18 cellular contexts compared by ENCODE assay signal in the genomic region with DNA sequence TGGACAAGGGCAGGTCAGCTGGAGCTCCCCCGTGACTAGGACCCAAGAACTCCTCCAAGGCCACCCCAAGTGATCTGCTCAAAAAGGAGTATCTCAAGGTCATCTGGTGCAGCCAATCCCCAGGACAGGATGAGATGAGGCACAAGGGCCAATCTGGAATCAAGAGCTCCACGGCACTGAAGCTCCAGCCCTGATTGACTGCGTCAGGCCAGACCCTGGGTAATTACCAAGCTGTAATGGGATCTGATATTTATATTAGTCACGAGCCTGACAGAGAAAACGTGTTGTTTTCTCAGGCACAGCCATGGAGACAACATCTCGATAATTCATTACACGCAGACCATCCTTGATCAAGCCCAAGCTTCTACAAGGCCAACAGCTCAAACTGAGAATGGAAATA. TPM values are rescaled to one million over a fixed set of nuclear protein-coding genes. Genes with fewer than 3 reads are reported as not detected.
"Had no signal": no experiment of that assay in that cellular context is flagged by ENCODE, and none has a peak within 500 bp of the region (broad histone marks: within the 10 kb centered on the region; RNA-seq: fewer than 3 reads in every experiment).

No MANE protein-coding gene starts in this region.

- H3K36me3 ChIP-seq: right lobe of liver had no signal

- H3K9me3 Mint-ChIP-seq: activated naive CD4-positive, alpha-beta T cell treated with anti-CD3 and anti-CD28 coated beads, Interleukin-2, amount 50 U/mL, for 24 hours; central memory CD8-positive, alpha-beta T cell; dendritic cell treated with granulocyte-macrophage colony-stimulating factor and Interleukin-4, amounts not matched to agents 40 ng/mL and 50 ng/mL, for 4 days; effector memory CD8-positive, alpha-beta T cell had no signal

- H3K4me1 Mint-ChIP-seq: activated naive CD4-positive, alpha-beta T cell treated with anti-CD3 and anti-CD28 coated beads, Interleukin-2, amount 50 U/mL, for 24 hours had no signal

- H3K4me3 Mint-ChIP-seq: activated naive CD4-positive, alpha-beta T cell treated with anti-CD3 and anti-CD28 coated beads, Interleukin-2, amount 50 U/mL, for 24 hours; central memory CD8-positive, alpha-beta T cell; dendritic cell treated with granulocyte-macrophage colony-stimulating factor and Interleukin-4, amounts not matched to agents 40 ng/mL and 50 ng/mL, for 4 days; effector memory CD8-positive, alpha-beta T cell; naive thymus-derived CD8-positive, alpha-beta T cell had no signal

- DNase-seq: activated CD4-positive, CD25-positive, alpha-beta regulatory T cell; activated effector memory CD4-positive, alpha-beta T cell treated with Interleukin-2 at 50 U/mL for 16 hours; activated T-cell treated with anti-CD3 and anti-CD28 coated beads, Interleukin-2, amount 50 U/mL, for 1 hour; body of pancreas; effector memory CD8-positive, alpha-beta T cell; left colon; mammary epithelial cell; naive thymus-derived CD8-positive, alpha-beta T cell; stimulated activated CD4-positive, alpha-beta T cell treated with anti-CD3 and anti-CD28 coated beads, Interleukin-2, amount 100 ng/mL, for 48 hours; stimulated activated CD8-positive, alpha-beta memory T cell treated with anti-CD3 and anti-CD28 coated beads, Interleukin-4, amount 100 ng/mL, for 48 hours; stimulated activated naive CD8-positive, alpha-beta T cell treated with anti-CD3 and anti-CD28 coated beads, Interleukin-15, Interleukin-2, amounts not matched to agents 100 U/mL and 50 U/mL, for 24 hours; T-helper 2 cell had no signal

- H3K27me3 ChIP-seq: right lobe of liver had no signal

- ATAC-seq: body of pancreas; effector memory CD8-positive, alpha-beta T cell; left colon; naive thymus-derived CD8-positive, alpha-beta T cell; right lobe of liver; stimulated activated naive CD8-positive, alpha-beta T cell treated with anti-CD3 and anti-CD28 coated beads, Interleukin-15, Interleukin-2, amounts not matched to agents 100 U/mL and 50 U/mL, for 24 hours had no signal

- H3K9me3 ChIP-seq: body of pancreas, right lobe of liver had no signal

- H3K27ac Mint-ChIP-seq: activated naive CD4-positive, alpha-beta T cell treated with anti-CD3 and anti-CD28 coated beads, Interleukin-2, amount 50 U/mL, for 24 hours; dendritic cell treated with granulocyte-macrophage colony-stimulating factor and Interleukin-4, amounts not matched to agents 40 ng/mL and 50 ng/mL, for 4 days; effector memory CD8-positive, alpha-beta T cell; naive thymus-derived CD8-positive, alpha-beta T cell; progenitor cell of endocrine pancreas had no signal

- H3K36me3 Mint-ChIP-seq: activated naive CD4-positive, alpha-beta T cell treated with anti-CD3 and anti-CD28 coated beads, Interleukin-2, amount 50 U/mL, for 24 hours; naive thymus-derived CD8-positive, alpha-beta T cell had no signal

- H3K4me3 ChIP-seq: body of pancreas, right lobe of liver had no signal

- H3K27ac ChIP-seq: body of pancreas, epithelial cell of prostate, right lobe of liver had no signal

RNA-seq across cellular contexts. Expression of gene KCNMA1, which starts 4.2 kb away (rescaled TPM):
- total RNA-seq: naive thymus-derived CD8-positive, alpha-beta T cell had no signal
- polyA plus RNA-seq: naive thymus-derived CD8-positive, alpha-beta T cell had no signal
